15 cellular contexts compared by ENCODE assay signal in genomic region chr16:86002178-86002577, GRCh38.
A peak's percentile ranks its signal among the peaks of the same experiment; 100 is the strongest.
DNase-seq lines count a peak whose midpoint lies in the region; ATAC-seq and TF ChIP-seq lines count a peak whose summit lies in the region.
"Had no signal": no experiment of that assay in that cellular context is flagged by ENCODE, and none has a peak within 500 bp of the region (broad histone marks: within the 10 kb centered on the region; RNA-seq: fewer than 3 reads in every experiment).

No MANE protein-coding gene starts in this region.

- POLR2A ChIA-PET in activated B cell treated with CpG ODN at 0.5 μM for 24 hours (lab: Charles Lee), result interaction anchor here (0.6 to 2.7 kb wide), 5 partner anchors 11 to 103 kb away, joined by 3 to 10 read pairs (median 8); partner anchors contain the start of gene IRF8

- no peaks in the 10 kb centered on the region for H3K27me3 Mint-ChIP-seq in activated B cell treated with CpG ODN at 0.5 μM for 24 hours
- H3K27me3 Mint-ChIP-seq in progenitor cell of endocrine pancreas, result peaks cover 22% of the 10 kb centered on the region
- H3K27me3 Mint-ChIP-seq: activated T-helper 17 cell treated with anti-CD3 and anti-CD28 coated beads, Interleukin-2, amount 50 U/mL, for 72 hours had no signal

- intact Hi-C loops in activated B cell treated with CpG ODN at 0.5 μM for 24 hours (cut with micrococcal nuclease), result no loop called here
- intact Hi-C loops in posterior cingulate gyrus (cut with DNase I), result no loop called here
- intact Hi-C loops in thyroid gland (cut with DNase I), result no loop called here

- H3K9me3 Mint-ChIP-seq in activated B cell treated with CpG ODN at 0.5 μM for 24 hours (no peaks in the 10 kb centered on the region), progenitor cell of endocrine pancreas (ENCODE audit: low read depth) (no peaks in the 10 kb centered on the region)
- H3K9me3 Mint-ChIP-seq: activated CD4-positive, alpha-beta T cell treated with anti-CD3 and anti-CD28 coated beads, Interleukin-2, amount 10 ng/mL, durations not matched to agents 7 days and 5 days; activated T-helper 17 cell treated with anti-CD3 and anti-CD28 coated beads, Interleukin-2, amount 50 U/mL, for 72 hours had no signal

- no peak for TF ChIP-seq CTCF in activated B cell treated with CpG ODN at 0.5 μM for 24 hours (IDR thresholded peaks at IDR 0.05)
- no peak for TF ChIP-seq CTCF in tibial nerve (IDR thresholded peaks at IDR 0.05)
- no peak for TF ChIP-seq CTCF in progenitor cell of endocrine pancreas (IDR thresholded peaks at IDR 0.05; ENCODE audit: unreplicated experiment)
- no peak for TF ChIP-seq CTCF in thyroid gland (IDR thresholded peaks at IDR 0.05)

- H3K4me3 Mint-ChIP-seq in activated B cell treated with CpG ODN at 0.5 μM for 24 hours, result no peak overlapping the region
- H3K4me3 Mint-ChIP-seq in progenitor cell of endocrine pancreas (ENCODE audit: low read depth), result no peak overlapping the region
- H3K4me3 Mint-ChIP-seq: activated CD4-positive, alpha-beta T cell treated with anti-CD3 and anti-CD28 coated beads, Interleukin-2, amount 10 ng/mL, durations not matched to agents 7 days and 5 days; activated T-helper 17 cell treated with anti-CD3 and anti-CD28 coated beads, Interleukin-2, amount 50 U/mL, for 72 hours had no signal

- H3K36me3 Mint-ChIP-seq in activated B cell treated with CpG ODN at 0.5 μM for 24 hours (ENCODE audit: low read depth), result no peaks in the 10 kb centered on the region
- no peaks in the 10 kb centered on the region for H3K36me3 Mint-ChIP-seq in progenitor cell of endocrine pancreas (ENCODE audit: insufficient read depth)

- H3K4me1 ChIP-seq in tibial nerve (no peaks in the 10 kb centered on the region), thyroid gland (peaks cover 0 to 5% of the 10 kb centered on the region in 2 donors)
- H3K4me1 ChIP-seq: ascending aorta had no signal

- ATAC-seq in GM18505 (IDR thresholded peaks at IDR 0.05; ENCODE audit: unreplicated experiment), result peak; percentile 51
- ATAC-seq in GM21390 (IDR thresholded peaks at IDR 0.05; ENCODE audit: unreplicated experiment), result peak; percentile 75
- peak; percentile 48 for ATAC-seq in HG02981 (IDR thresholded peaks at IDR 0.05; ENCODE audit: unreplicated experiment)
- peak; percentile 60 for ATAC-seq in activated B cell treated with CpG ODN at 0.5 μM for 24 hours (ENCODE audit: low read depth)
- ATAC-seq: activated T-helper 17 cell treated with anti-CD3 and anti-CD28 coated beads, Interleukin-2, amount 50 U/mL, for 72 hours had no signal

- H3K36me3 ChIP-seq in tibial nerve (no peaks in the 10 kb centered on the region), thyroid gland (no peaks in the 10 kb centered on the region)
- H3K36me3 ChIP-seq: ascending aorta had no signal

- WGBS in tibial nerve, 2 donors, result 94 to 95% methylated on average over 3 of the region's 3 CpGs
- 91 to 97% methylated on average over 3 of the region's 3 CpGs for WGBS in thyroid gland, 2 donors

- TF ChIP-seq EP300 in tibial nerve (IDR thresholded peaks at IDR 0.05), result no peak

- TF ChIP-seq POLR2A in GM18505 (IDR thresholded peaks at IDR 0.05; ENCODE audit: borderline replicate concordance, extremely low read depth, insufficient read depth, insufficient read length) (peak; percentile 55), tibial nerve (IDR thresholded peaks at IDR 0.05) (no peak), thyroid gland (IDR thresholded peaks at IDR 0.05) (no peak)

- peak; percentile 5 for DNase-seq in activated B cell treated with CpG ODN at 0.5 μM for 24 hours
- DNase-seq in tibial nerve (ENCODE audit: low spot score in 2 of 2), result no peak
- no peak for DNase-seq in progenitor cell of endocrine pancreas (ENCODE audit: low spot score, unreplicated experiment)
- no peak for DNase-seq in posterior cingulate gyrus
- no peak for DNase-seq in thyroid gland
- DNase-seq: activated CD4-positive, alpha-beta T cell treated with anti-CD3 and anti-CD28 coated beads, Interleukin-2, amount 10 ng/mL, durations not matched to agents 7 days and 5 days; AML-193; H7; stimulated activated naive CD4-positive, alpha-beta T cell treated with Interleukin-2 at 50 U/mL for 16 hours had no signal

- H3K9me3 ChIP-seq in tibial nerve (no peaks in the 10 kb centered on the region), thyroid gland (no peaks in the 10 kb centered on the region)
- H3K9me3 ChIP-seq: ascending aorta had no signal

- H3K27ac Mint-ChIP-seq in activated B cell treated with CpG ODN at 0.5 μM for 24 hours (peak overlapping the region; percentile 77), progenitor cell of endocrine pancreas (no peak overlapping the region)
- H3K27ac Mint-ChIP-seq: activated CD4-positive, alpha-beta T cell treated with anti-CD3 and anti-CD28 coated beads, Interleukin-2, amount 10 ng/mL, durations not matched to agents 7 days and 5 days; activated T-helper 17 cell treated with anti-CD3 and anti-CD28 coated beads, Interleukin-2, amount 50 U/mL, for 72 hours had no signal

- H3K27ac ChIP-seq in tibial nerve (peak overlapping the region in 1 of 4 donors; percentile 8), thyroid gland (no peak overlapping the region)
- H3K27ac ChIP-seq: ascending aorta, HL-60 had no signal

- CTCF ChIA-PET in activated B cell treated with CpG ODN at 0.5 μM for 24 hours (lab: Charles Lee), result interaction anchor here (0.8 to 1.4 kb wide), 4 partner anchors 10 to 181 kb away, joined by 3 to 14 read pairs (median 4); no protein-coding TSS in a partner anchor

- H3K4me1 Mint-ChIP-seq in activated B cell treated with CpG ODN at 0.5 μM for 24 hours (peaks cover 61% of the 10 kb centered on the region), progenitor cell of endocrine pancreas (ENCODE audit: low read depth) (no peaks in the 10 kb centered on the region)

- H3K4me3 ChIP-seq in tibial nerve, result no peak overlapping the region
- no peak overlapping the region for H3K4me3 ChIP-seq in thyroid gland (replicated peaks in 1 of 3)
- H3K4me3 ChIP-seq: ascending aorta had no signal

- H3K27me3 ChIP-seq in tibial nerve, result no peaks in the 10 kb centered on the region
- no peaks in the 10 kb centered on the region for H3K27me3 ChIP-seq in thyroid gland
- H3K27me3 ChIP-seq: ascending aorta had no signal
